In genomic region chr1:86453664-86454063, GRCh38 we compare ENCODE assay signal across 1 cellular context.
TF ChIP-seq lines count a peak whose summit lies in the region.

No MANE protein-coding gene starts in this region.

TF ChIP-seq in HepG2, 621 proteins besides CTCF, POLR2A, EP300 and RAD21:
- TF ChIP-seq, protein P1, sequence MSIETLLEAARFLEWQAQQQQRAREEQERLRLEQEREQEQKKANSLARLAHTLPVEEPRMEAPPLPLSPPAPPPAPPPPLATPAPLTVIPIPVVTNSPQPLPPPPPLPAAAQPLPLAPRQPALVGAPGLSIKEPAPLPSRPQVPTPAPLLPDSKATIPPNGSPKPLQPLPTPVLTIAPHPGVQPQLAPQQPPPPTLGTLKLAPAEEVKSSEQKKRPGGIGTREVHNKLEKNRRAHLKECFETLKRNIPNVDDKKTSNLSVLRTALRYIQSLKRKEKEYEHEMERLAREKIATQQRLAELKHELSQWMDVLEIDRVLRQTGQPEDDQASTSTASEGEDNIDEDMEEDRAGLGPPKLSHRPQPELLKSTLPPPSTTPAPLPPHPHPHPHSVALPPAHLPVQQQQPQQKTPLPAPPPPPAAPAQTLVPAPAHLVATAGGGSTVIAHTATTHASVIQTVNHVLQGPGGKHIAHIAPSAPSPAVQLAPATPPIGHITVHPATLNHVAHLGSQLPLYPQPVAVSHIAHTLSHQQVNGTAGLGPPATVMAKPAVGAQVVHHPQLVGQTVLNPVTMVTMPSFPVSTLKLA (IDR thresholded peaks at IDR 0.05): peak; percentile 55
- TF ChIP-seq SAP130 (CRISPR knock-in tag; IDR thresholded peaks at IDR 0.05; ENCODE audit: low read depth): no peak
- TF ChIP-seq SIN3B (IDR thresholded peaks at IDR 0.05; ENCODE audit: low read length): no peak
- no peak for TF ChIP-seq MYC (CRISPR knock-in tag; IDR thresholded peaks at IDR 0.05; ENCODE audit: borderline replicate concordance)
- TF ChIP-seq FOXP1 (IDR thresholded peaks at IDR 0.05): no peak
- no peak for TF ChIP-seq FOXP1 (CRISPR knock-in tag; IDR thresholded peaks at IDR 0.05)
TF ChIP-seq in HepG2: peak in this region for 1.
